ENCODE assay signal across 20 cellular contexts in the genomic region with DNA sequence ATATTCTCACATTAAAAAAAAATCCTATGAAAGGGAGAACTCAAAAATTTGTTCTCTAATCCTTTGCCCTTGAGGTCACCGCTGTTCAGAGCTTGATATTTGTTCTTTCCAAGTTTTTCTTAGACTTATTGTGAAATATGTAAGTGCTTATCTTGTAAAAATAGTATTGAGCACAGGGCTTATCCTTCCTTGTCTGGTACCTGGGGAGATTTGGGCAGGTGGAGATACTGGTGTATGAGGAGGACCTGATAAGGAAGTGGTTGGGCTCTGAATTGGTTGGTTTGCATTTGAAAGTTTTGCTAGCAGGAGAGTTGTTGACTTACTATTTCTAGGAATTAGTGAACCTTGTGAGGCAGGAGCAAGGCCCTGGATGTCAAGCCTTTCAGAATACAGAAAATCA. TPM values are rescaled to one million over a fixed set of nuclear protein-coding genes. Genes with fewer than 3 reads are reported as not detected.
A peak's percentile ranks its signal among the peaks of the same experiment; 100 is the strongest.
DNase-seq lines count a peak whose midpoint lies in the region; ATAC-seq, FAIRE-seq and TF ChIP-seq lines count a peak whose summit lies in the region.
"Had no signal": no experiment of that assay in that cellular context is flagged by ENCODE, and none has a peak within 500 bp of the region (broad histone marks: within the 10 kb centered on the region; RNA-seq: fewer than 3 reads in every experiment).

No MANE protein-coding gene starts in this region.

- ATAC-seq in K562 (peak; percentile 52; the same call in 2 of the 3 replicates), GM21367 (IDR thresholded peaks at IDR 0.05; ENCODE audit: unreplicated experiment) (no peak)
- ATAC-seq: HCT116 had no signal

- peaks cover 0 to 2% of the 10 kb centered on the region in 2 experiments; a peak in 1 of 5 replicates for H3K4me1 ChIP-seq in K562 (replicated peaks in 1 of 2; ENCODE audit: control insufficient read depth in 2 of 2, insufficient read depth in 2 of 2, low read length in 2 of 2)

- TF ChIP-seq RAD21 in K562 (CRISPR knock-in tag; conservative IDR thresholded peaks at IDR 0.05 in 1 of 2, IDR thresholded peaks at IDR 0.05 in 1 of 2): no peak

- 0% methylated on average over 1 of the region's 1 CpG for WGBS in K562 (ENCODE audit: insufficient coverage, low coverage, missing lambda C conversion rate)

- BruUV-seq in K562 (replicated peaks; lab: Mats Ljungman, UMichigan): no TSS peak

- TF ChIP-seq EP300 in K562 (IDR thresholded peaks at IDR 0.05; ENCODE audit: low read length): peak; percentile 49; the same call in 1 of the 2 replicates

- no peaks in the 10 kb centered on the region for H3K27me3 ChIP-seq in K562 (ENCODE audit: control insufficient read depth in 2 of 2, insufficient read depth in 2 of 2, low read length in 2 of 2)

- no peaks in the 10 kb centered on the region for H3K36me3 Mint-ChIP-seq in mesothelial cell of epicardium
- H3K36me3 Mint-ChIP-seq: CD4-positive, alpha-beta memory T cell had no signal

- H3K27ac ChIP-seq in K562 (ENCODE audit: extremely low read depth, low read depth, low read length): no peak overlapping the region

- DNase-seq in DMS79 (lab: John Stamatoyannopoulos, UW): peak; percentile 20
- DNase-seq in HuH-7.5 (ENCODE audit: low spot score): peak; percentile 12
- peak; percentile 6 to 75 (median 20) for DNase-seq in K562 (ENCODE audit: extremely low read depth in 1 of 4, low spot score in 3 of 4)
- DNase-seq in mesothelial cell of epicardium (ENCODE audit: low spot score in 2 of 2, unreplicated experiment in 2 of 2): no peak
- no peak for DNase-seq in NCI-H748 (lab: John Stamatoyannopoulos, UW; ENCODE audit: unreplicated experiment)
- no peak for DNase-seq in putamen (ENCODE audit: low spot score)
- no peak for DNase-seq in NCI-H526 (lab: John Stamatoyannopoulos, UW)
- DNase-seq: CD4-positive, alpha-beta memory T cell; KBM-7; NCI-H1048; NCI-H187; NCI-H2171; NCI-H446 treated with DMSO at 0.1 percent for 48 hours; RPMI8226; SW 1271 had no signal

- peak; percentile 26 for FAIRE-seq in K562 (lab: Jason Lieb, UNC)
- FAIRE-seq: D721Med, HTR-8/SVneo had no signal

- no peak overlapping the region for H3K4me3 ChIP-seq in K562

- H3K9me3 Mint-ChIP-seq in mesothelial cell of epicardium: no peaks in the 10 kb centered on the region
- H3K9me3 Mint-ChIP-seq: CD4-positive, alpha-beta memory T cell had no signal

- in situ Hi-C loops in K562 (cut with MboI): no loop called here

- H3K27ac Mint-ChIP-seq in mesothelial cell of epicardium: peak overlapping the region; percentile 1
- H3K27ac Mint-ChIP-seq: B cell; CD4-positive, alpha-beta memory T cell had no signal

- H3K9me1 ChIP-seq in K562 (ENCODE audit: control insufficient read depth, insufficient read depth, low read length): no peaks in the 10 kb centered on the region

- intact Hi-C loops in K562 (cut with micrococcal nuclease): no loop called here

- no peaks in the 10 kb centered on the region for H3K36me3 ChIP-seq in K562 (ENCODE audit: control insufficient read depth, insufficient read depth, low read length)

- peaks cover 12% of the 10 kb centered on the region for H3K4me1 Mint-ChIP-seq in mesothelial cell of epicardium
- H3K4me1 Mint-ChIP-seq: CD4-positive, alpha-beta memory T cell had no signal

- CTCF ChIA-PET in K562 (lab: Yijun Ruan, JAX; ENCODE audit: low intra/inter-chr PET ratio): no interaction called here

- H3K9ac ChIP-seq in K562 (ENCODE audit: insufficient read depth in 1 of 2, low read depth in 2 of 2, low read length in 2 of 2): no peak overlapping the region

- no peak overlapping the region for H3K4me3 Mint-ChIP-seq in mesothelial cell of epicardium
- H3K4me3 Mint-ChIP-seq: B cell; CD4-positive, alpha-beta memory T cell had no signal

- H2AFZ ChIP-seq in K562 (ENCODE audit: low read depth, low read length): no peak overlapping the region

- peaks cover 6% of the 10 kb centered on the region for H3K27me3 Mint-ChIP-seq in mesothelial cell of epicardium (ENCODE audit: low read depth)

- no peaks in the 10 kb centered on the region for H4K20me1 ChIP-seq in K562 (replicated peaks; ENCODE audit: control insufficient read depth, insufficient read depth, low read length)

- H3K79me2 ChIP-seq in K562 (ENCODE audit: control insufficient read depth, insufficient read depth, low read length): no peaks in the 10 kb centered on the region

- no peak overlapping the region for H3K4me2 ChIP-seq in K562 (ENCODE audit: insufficient read depth, low read length)

- no peak for TF ChIP-seq POLR2A in K562 (conservative IDR thresholded peaks at IDR 0.05)

- no peaks in the 10 kb centered on the region for H3K9me3 ChIP-seq in K562 (replicated peaks; ENCODE audit: control insufficient read depth, insufficient read depth, low read depth, low read length)

- TF ChIP-seq CTCF in K562 (IDR thresholded peaks at IDR 0.05 in 2 of 3, conservative IDR thresholded peaks at IDR 0.05 in 1 of 3; ENCODE audit: insufficient read depth in 2 of 3, low read depth in 1 of 3, low read length in 3 of 3) (no peak), mesothelial cell of epicardium (IDR thresholded peaks at IDR 0.05; ENCODE audit: unreplicated experiment) (no peak)

- POLR2A ChIA-PET in K562 (lab: Yijun Ruan, JAX): no interaction called here

TF ChIP-seq in K562, 482 proteins besides CTCF, POLR2A, EP300 and RAD21 (continues in another document):
- TF ChIP-seq PYGO2 (tag; IDR thresholded peaks at IDR 0.05): no peak
- 0 out of 2 replicates have a peak, but pooled peaks have one; percentile 27 for TF ChIP-seq MTA2 (IDR thresholded peaks at IDR 0.05; ENCODE audit: low read depth)
- no peak for TF ChIP-seq SMARCE1 (IDR thresholded peaks at IDR 0.05)
- peak; percentile 87 for TF ChIP-seq CBFA2T3 (IDR thresholded peaks at IDR 0.05)
- peak; percentile 50; the same call in 1 of the 2 replicates for TF ChIP-seq STAT5A (IDR thresholded peaks at IDR 0.05; ENCODE audit: borderline replicate concordance, low read length)
- TF ChIP-seq, protein P1, sequence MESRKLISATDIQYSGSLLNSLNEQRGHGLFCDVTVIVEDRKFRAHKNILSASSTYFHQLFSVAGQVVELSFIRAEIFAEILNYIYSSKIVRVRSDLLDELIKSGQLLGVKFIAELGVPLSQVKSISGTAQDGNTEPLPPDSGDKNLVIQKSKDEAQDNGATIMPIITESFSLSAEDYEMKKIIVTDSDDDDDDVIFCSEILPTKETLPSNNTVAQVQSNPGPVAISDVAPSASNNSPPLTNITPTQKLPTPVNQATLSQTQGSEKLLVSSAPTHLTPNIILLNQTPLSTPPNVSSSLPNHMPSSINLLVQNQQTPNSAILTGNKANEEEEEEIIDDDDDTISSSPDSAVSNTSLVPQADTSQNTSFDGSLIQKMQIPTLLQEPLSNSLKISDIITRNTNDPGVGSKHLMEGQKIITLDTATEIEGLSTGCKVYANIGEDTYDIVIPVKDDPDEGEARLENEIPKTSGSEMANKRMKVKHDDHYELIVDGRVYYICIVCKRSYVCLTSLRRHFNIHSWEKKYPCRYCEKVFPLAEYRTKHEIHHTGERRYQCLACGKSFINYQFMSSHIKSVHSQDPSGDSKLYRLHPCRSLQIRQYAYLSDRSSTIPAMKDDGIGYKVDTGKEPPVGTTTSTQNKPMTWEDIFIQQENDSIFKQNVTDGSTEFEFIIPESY (CRISPR knock-in tag; IDR thresholded peaks at IDR 0.05): no peak
- TF ChIP-seq ZEB2 (IDR thresholded peaks at IDR 0.05): peak; percentile 55; the same call in 1 of the 2 replicates
- TF ChIP-seq PML (IDR thresholded peaks at IDR 0.05; ENCODE audit: low read length): peak; percentile 66; the same call in 1 of the 2 replicates
- TF ChIP-seq NFIC (IDR thresholded peaks at IDR 0.05): peak; percentile 40
- TF ChIP-seq CTBP1 (IDR thresholded peaks at IDR 0.05; ENCODE audit: borderline replicate concordance): 0 out of 2 replicates have a peak, but pooled peaks have one; percentile 15
- TF ChIP-seq ARID1B (IDR thresholded peaks at IDR 0.05): peak; percentile 74
- no peak for TF ChIP-seq BHLHE40 (IDR thresholded peaks at IDR 0.05; ENCODE audit: low read length)
- peak; percentile 58; the same call in 1 of the 2 replicates for TF ChIP-seq CEBPB (tag; IDR thresholded peaks at IDR 0.05)
- TF ChIP-seq DMBX1 (CRISPR knock-in tag; IDR thresholded peaks at IDR 0.05; ENCODE audit: borderline replicate concordance): peak; percentile 51; the same call in 1 of the 2 replicates
- TF ChIP-seq TCF3 (CRISPR knock-in tag; IDR thresholded peaks at IDR 0.05): peak; percentile 65
- TF ChIP-seq TRIM24 (IDR thresholded peaks at IDR 0.05): peak; percentile 50 to 69; a peak in 2 of 4 replicates
- TF ChIP-seq RBFOX2 (IDR thresholded peaks at IDR 0.05; ENCODE audit: low read depth, low read length): no peak
- peak; percentile 65 for TF ChIP-seq FOXM1 (IDR thresholded peaks at IDR 0.05; ENCODE audit: low read depth)
- TF ChIP-seq FOXM1 (CRISPR knock-in tag; IDR thresholded peaks at IDR 0.05; ENCODE audit: low read depth): no peak
- peak; percentile 92 for TF ChIP-seq TEAD4 (IDR thresholded peaks at IDR 0.05; ENCODE audit: low read length)
- TF ChIP-seq TEAD4 (CRISPR knock-in tag; IDR thresholded peaks at IDR 0.05; ENCODE audit: borderline replicate concordance): no peak
- peak; percentile 70; the same call in 1 of the 2 replicates for TF ChIP-seq POLR2AphosphoS5 (IDR thresholded peaks at IDR 0.05; ENCODE audit: control insufficient read depth, insufficient read depth, low read depth, low read length)
- TF ChIP-seq TAL1 (IDR thresholded peaks at IDR 0.05): peak; percentile 80

RNA-seq across cellular contexts. Expression of a gene that starts 28.9 kb away (rescaled TPM):
- 0.56 and 0.92 TPM in 2 replicates for total RNA-seq in K562 (2011; cell fraction: chromatin; rRNA removed; ENCODE audit: low replicate concordance)
- total RNA-seq in K562 (2011; cell fraction: nucleolus; rRNA removed): 0.33 and 0.39 TPM in 2 replicates
- total RNA-seq in K562 (2011; cell fraction: nucleoplasm; rRNA removed): 0.51 and 1.4 TPM in 2 replicates
- total RNA-seq in K562 (2014; rRNA removed) (1.7 and 2.4 TPM in 2 replicates), K562 (2014; rRNA removed; fragmentation: Illumina TruSeq; extraction: Trizol) (1.8 and 2.3 TPM in 2 replicates), K562 (2015; rRNA removed; fragmentation: Illumina TruSeq; extraction: Trizol) (1.3 and 1.6 TPM in 2 replicates), K562 (2021) (2.0 TPM in 2 replicates), mesothelial cell of epicardium (3.9 to 4.8 TPM (median 4.5 TPM) in 3 replicates)
- polyA plus RNA-seq in K562 (2011; rRNA removed) (0.15 and 2.1 TPM in 2 replicates), K562 (2014; fragmentation: Illumina TruSeq; extraction: Trizol) (1.7 and 1.8 TPM in 2 replicates), K562 (2014; fragmentation: Nextera tagmentation; extraction: Ambion mirVana) (under 1 TPM; 0.35 to 0.45 TPM), K562 (2014; rRNA removed) (1.2 and 1.7 TPM in 2 replicates)
- 0.07 and 0.37 TPM in 2 replicates for polyA plus RNA-seq in K562 (2011; cell fraction: cytosol; rRNA removed)
- polyA plus RNA-seq in K562 (2011; cell fraction: nucleus; rRNA removed): 0.06 and 0.65 TPM in 2 replicates
- polyA plus RNA-seq in K562 (2012): 1.5 and 1.9 TPM in 2 replicates
- 0.21 and 3.7 TPM in 2 replicates for polyA minus RNA-seq in K562 (2011; rRNA and poly(A)+ RNA removed)
- polyA minus RNA-seq in K562 (2011; cell fraction: cytosol; rRNA and poly(A)+ RNA removed): 1.9 TPM in 1 of 2 replicates, not detected in the other
- 0.11 and 0.67 TPM in 2 replicates for polyA minus RNA-seq in K562 (2011; cell fraction: nucleus; rRNA and poly(A)+ RNA removed)

Comparison
In these comparisons a context has a peak if more than half of its experiments do, and no peak if none do; other contexts are left out.
1. DNase-seq: peak in DMS79 (single experiment), HuH-7.5 (single experiment) and K562 (4 of 4); none in mesothelial cell of epicardium (0 of 2), NCI-H748 (single experiment), putamen (single experiment) and NCI-H526 (0 of 2).